In genomic region chr16:2486645-2487516, GRCh38 we compare ENCODE assay signal across 8 cellular contexts. TPM values are rescaled to one million over a fixed set of nuclear protein-coding genes. Genes with fewer than 3 reads are reported as not detected.
DNase-seq lines count a peak whose midpoint lies in the region; ATAC-seq and TF ChIP-seq lines count a peak whose summit lies in the region.

No MANE protein-coding gene starts in this region.

- WGBS in lower leg skin, 2 donors = 47 to 52% methylated on average over 29 of the region's 29 CpGs

- peak overlapping the region; percentile 66 to 86 for H3K4me3 Mint-ChIP-seq in CD14-positive monocyte

- peaks cover 22 to 33% of the 10 kb centered on the region in 2 donors for H3K36me3 Mint-ChIP-seq in CD14-positive monocyte

- H3K4me3 ChIP-seq in lower leg skin (ENCODE audit: low read depth, poor library complexity, severe bottlenecking) = no peak overlapping the region

- DNase-seq in CD14-positive monocyte (ENCODE audit: low spot score) (peak; percentile 88), T follicular helper cell (ENCODE audit: low read depth) (peak; percentile 73), amniotic epithelial cell (ENCODE audit: low read depth) (peak; percentile 34), lower leg skin (ENCODE audit: low spot score in 2 of 2) (peak; percentile 73 to 94), inferior parietal cortex (ENCODE audit: extremely low spot score) (no peak), NCI-H774 (lab: John Stamatoyannopoulos, UW) (no peak)
- DNase-seq in stimulated activated CD8-positive, alpha-beta memory T cell treated with anti-CD3 and anti-CD28 coated beads, Interleukin-4, amount 100 ng/mL, for 1 hour (ENCODE audit: low read depth in 2 of 2, low spot score in 1 of 2) = peak; percentile 53 to 60

- ATAC-seq in GM21447 (IDR thresholded peaks at IDR 0.05; ENCODE audit: unreplicated experiment) = peak; percentile 82

- no peak for TF ChIP-seq POLR2A in lower leg skin (IDR thresholded peaks at IDR 0.05)

- H3K27me3 Mint-ChIP-seq in CD14-positive monocyte (ENCODE audit: low read depth in 3 of 3) = peaks cover 2 to 4% (median 4%) of the 10 kb centered on the region in 3 donors

- intact Hi-C loops in CD14-positive monocyte (cut with micrococcal nuclease) (loop anchor here in 1 of 2 donors (5.0 kb wide), 1 partner anchor 145 kb away; the partner anchor contains the start of gene ABCA3), lower leg skin (cut with DNase I; ENCODE audit: low total_unique reads) (no loop called here)

- peaks cover 44% of the 10 kb centered on the region for H3K4me1 Mint-ChIP-seq in CD14-positive monocyte

- peak overlapping the region; percentile 80 to 93 (median 90) for H3K27ac Mint-ChIP-seq in CD14-positive monocyte

- H3K9me3 Mint-ChIP-seq in CD14-positive monocyte = peaks cover 0 to 2% (median 0%) of the 10 kb centered on the region in 7 donors

- TF ChIP-seq CTCF in CD14-positive monocyte (IDR thresholded peaks at IDR 0.05) (peak; percentile 37), lower leg skin (IDR thresholded peaks at IDR 0.05) (no peak)

RNA-seq across cellular contexts. Expression of gene TBC1D24, which starts 12.0 kb away (rescaled TPM):
- polyA plus RNA-seq in CD14-positive monocyte = 1 to 10 TPM in 1 of 2 donors, under 1 TPM in 1; 0.76 to 2.1 TPM
- total RNA-seq in lower leg skin = 10 to 100 TPM; 12.1 to 19.1 (median 15.3) TPM

RNA-seq across cellular contexts. Expression of gene NTN3, which starts 15.8 kb away (rescaled TPM):
- not detected for polyA plus RNA-seq in CD14-positive monocyte
- under 1 TPM in 2 of 4 donors, not detected in 2; 0.45 to 0.95 TPM for total RNA-seq in lower leg skin

RNA-seq across cellular contexts. Expression of gene ATP6V0C, which starts 26.9 kb away (rescaled TPM):
- polyA plus RNA-seq in CD14-positive monocyte = 100 to 1,000 TPM; 176 to 187 TPM
- 100 to 1,000 TPM in 3 of 4 donors, 10 to 100 TPM in 1; 63.1 to 218 (median 126) TPM for total RNA-seq in lower leg skin

RNA-seq across cellular contexts. Expression of gene TEDC2, which starts 27.0 kb away (rescaled TPM):
- under 1 TPM in 1 of 2 donors, not detected in 1; 0.28 TPM for polyA plus RNA-seq in CD14-positive monocyte
- 1 to 10 TPM in 3 of 4 donors, under 1 TPM in 1; 0.64 to 1.9 (median 1.8) TPM for total RNA-seq in lower leg skin

RNA-seq across cellular contexts. Expression of gene AMDHD2, which starts 33.3 kb away (rescaled TPM):
- polyA plus RNA-seq in CD14-positive monocyte = 1 to 10 TPM; 6.9 to 8.4 TPM
- 10 to 100 TPM; 32.9 to 50.3 (median 42.2) TPM for total RNA-seq in lower leg skin

Comparison
In these comparisons a context has a peak if more than half of its experiments do, and no peak if none do; other contexts are left out.
1. DNase-seq: peak in CD14-positive monocyte (single experiment), T follicular helper cell (single experiment), amniotic epithelial cell (single experiment), lower leg skin (2 of 2) and stimulated activated CD8-positive, alpha-beta memory T cell treated with anti-CD3 and anti-CD28 coated beads, Interleukin-4, amount 100 ng/mL, for 1 hour (2 of 2); none in inferior parietal cortex (single experiment) and NCI-H774 (single experiment).